In the genomic region with DNA sequence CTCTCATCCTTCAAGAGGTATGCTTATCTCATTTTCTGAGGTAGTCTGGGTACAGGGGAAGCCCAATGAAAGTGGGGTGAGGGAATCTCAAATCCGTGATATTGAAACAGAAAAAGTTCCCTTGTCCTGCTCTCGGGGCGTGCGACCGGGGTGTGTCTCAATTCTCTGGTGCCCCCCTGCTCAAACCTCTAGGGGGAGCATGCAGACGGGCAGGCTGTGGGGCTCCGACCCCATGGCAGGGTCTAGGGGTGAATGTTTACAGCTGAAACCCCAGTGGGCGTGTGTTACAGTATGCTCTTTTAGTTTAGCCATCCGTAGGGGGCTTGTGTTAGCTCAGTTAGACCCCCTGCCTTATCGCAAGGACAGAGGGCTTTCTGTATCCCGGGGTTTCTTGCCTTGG, we compare ENCODE assay signal across 1 cellular context.
TF ChIP-seq lines count a peak whose summit lies in the region.

No MANE protein-coding gene starts in this region.

TF ChIP-seq in H1, 55 proteins besides CTCF, POLR2A, EP300 and RAD21:
- TF ChIP-seq CTBP2 (IDR thresholded peaks at IDR 0.05; ENCODE audit: borderline replicate concordance, insufficient read depth, insufficient read length, low read length) (no peak), TCF12 (IDR thresholded peaks at IDR 0.05; ENCODE audit: low read depth, low read length) (no peak), POLR2AphosphoS5 (IDR thresholded peaks at IDR 0.05; ENCODE audit: low read depth, low read length) (no peak), SIRT6 (IDR thresholded peaks at IDR 0.05; ENCODE audit: low read length) (no peak), SP2 (IDR thresholded peaks at IDR 0.05; ENCODE audit: low read length) (no peak), HDAC2 (IDR thresholded peaks at IDR 0.05; ENCODE audit: borderline replicate concordance in 1 of 2, low read depth in 2 of 2, low read length in 2 of 2) (no peak), FOSL1 (IDR thresholded peaks at IDR 0.05; ENCODE audit: insufficient read depth, low read depth, low read length) (no peak), SIX5 (IDR thresholded peaks at IDR 0.05; ENCODE audit: low read depth, low read length) (no peak), TEAD4 (IDR thresholded peaks at IDR 0.05; ENCODE audit: low read depth, low read length) (no peak), RXRA (IDR thresholded peaks at IDR 0.05; ENCODE audit: insufficient read depth, low read depth, low read length) (no peak), SP4 (IDR thresholded peaks at IDR 0.05; ENCODE audit: low read length) (no peak), CHD1 (IDR thresholded peaks at IDR 0.05; ENCODE audit: low read depth, low read length) (no peak), HDAC6 (IDR thresholded peaks at IDR 0.05; ENCODE audit: low read depth, low read length) (no peak)
- TF ChIP-seq, protein P1, sequence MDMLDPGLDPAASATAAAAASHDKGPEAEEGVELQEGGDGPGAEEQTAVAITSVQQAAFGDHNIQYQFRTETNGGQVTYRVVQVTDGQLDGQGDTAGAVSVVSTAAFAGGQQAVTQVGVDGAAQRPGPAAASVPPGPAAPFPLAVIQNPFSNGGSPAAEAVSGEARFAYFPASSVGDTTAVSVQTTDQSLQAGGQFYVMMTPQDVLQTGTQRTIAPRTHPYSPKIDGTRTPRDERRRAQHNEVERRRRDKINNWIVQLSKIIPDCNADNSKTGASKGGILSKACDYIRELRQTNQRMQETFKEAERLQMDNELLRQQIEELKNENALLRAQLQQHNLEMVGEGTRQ (IDR thresholded peaks at IDR 0.05; ENCODE audit: low read length), result no peak
- TF ChIP-seq, protein P2, sequence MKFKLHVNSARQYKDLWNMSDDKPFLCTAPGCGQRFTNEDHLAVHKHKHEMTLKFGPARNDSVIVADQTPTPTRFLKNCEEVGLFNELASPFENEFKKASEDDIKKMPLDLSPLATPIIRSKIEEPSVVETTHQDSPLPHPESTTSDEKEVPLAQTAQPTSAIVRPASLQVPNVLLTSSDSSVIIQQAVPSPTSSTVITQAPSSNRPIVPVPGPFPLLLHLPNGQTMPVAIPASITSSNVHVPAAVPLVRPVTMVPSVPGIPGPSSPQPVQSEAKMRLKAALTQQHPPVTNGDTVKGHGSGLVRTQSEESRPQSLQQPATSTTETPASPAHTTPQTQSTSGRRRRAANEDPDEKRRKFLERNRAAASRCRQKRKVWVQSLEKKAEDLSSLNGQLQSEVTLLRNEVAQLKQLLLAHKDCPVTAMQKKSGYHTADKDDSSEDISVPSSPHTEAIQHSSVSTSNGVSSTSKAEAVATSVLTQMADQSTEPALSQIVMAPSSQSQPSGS (IDR thresholded peaks at IDR 0.05; ENCODE audit: low read length), result no peak
TF ChIP-seq in H1: peak in this region for 0.
